In the genomic region with DNA sequence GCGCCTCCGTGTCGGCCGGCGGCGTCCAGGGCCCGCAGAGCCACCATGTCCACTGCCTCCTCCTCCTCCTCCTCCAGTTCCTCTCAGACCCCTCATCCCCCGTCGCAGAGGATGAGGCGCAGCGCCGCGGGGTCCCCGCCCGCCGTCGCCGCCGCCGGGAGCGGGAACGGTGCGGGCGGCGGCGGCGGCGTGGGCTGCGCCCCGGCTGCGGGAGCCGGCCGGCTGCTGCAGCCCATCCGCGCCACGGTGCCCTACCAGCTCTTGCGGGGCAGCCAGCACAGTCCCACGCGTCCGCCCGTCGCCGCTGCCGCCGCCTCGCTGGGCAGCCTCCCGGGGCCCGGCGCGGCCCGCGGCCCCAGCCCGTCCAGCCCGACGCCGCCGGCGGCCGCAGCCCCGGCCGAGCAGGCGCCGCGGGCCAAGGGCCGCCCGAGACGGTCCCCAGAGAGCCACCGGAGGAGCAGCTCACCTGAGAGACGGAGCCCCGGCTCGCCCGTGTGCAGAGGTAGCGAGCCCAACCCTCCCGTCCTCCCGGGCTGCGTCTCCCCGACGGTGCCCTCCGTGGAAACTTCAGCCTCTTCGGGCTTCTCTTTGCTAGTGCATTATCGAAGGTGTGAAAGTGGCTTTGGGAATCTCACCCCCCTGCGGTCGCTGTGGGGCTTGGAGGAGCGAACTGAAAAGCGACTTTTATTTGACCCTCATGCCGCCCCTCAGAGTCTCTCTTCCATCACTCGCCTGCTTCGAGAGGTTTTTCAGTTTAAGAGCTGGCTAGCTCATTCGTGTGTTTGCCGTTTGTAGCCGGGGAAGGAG, we compare ENCODE assay signal across 8 cellular contexts. TPM values are rescaled to one million over a fixed set of nuclear protein-coding genes. Genes with fewer than 3 reads are reported as not detected.
A peak's percentile ranks its signal among the peaks of the same experiment; 100 is the strongest.
DNase-seq lines count a peak whose midpoint lies in the region; ATAC-seq and TF ChIP-seq lines count a peak whose summit lies in the region.

No MANE protein-coding gene starts in this region.

- H3K27ac Mint-ChIP-seq in activated CD4-positive, alpha-beta T cell treated with anti-CD3 and anti-CD28 coated beads, Interleukin-2, amount 10 ng/mL, durations not matched to agents 24 days and 14 days = peak overlapping the region; percentile 82

- peak overlapping the region; percentile 86 for H3K4me3 Mint-ChIP-seq in activated CD4-positive, alpha-beta T cell treated with anti-CD3 and anti-CD28 coated beads, Interleukin-2, amount 10 ng/mL, durations not matched to agents 24 days and 14 days

- no peaks in the 10 kb centered on the region for H3K9me3 Mint-ChIP-seq in activated CD4-positive, alpha-beta T cell treated with anti-CD3 and anti-CD28 coated beads, Interleukin-2, amount 10 ng/mL, durations not matched to agents 24 days and 14 days

- in situ Hi-C loops in GM23248 (cut with MboI) = no loop called here

- peak; percentile 60 for DNase-seq in D341Med (ENCODE audit: low spot score)
- peak; percentile 63 for DNase-seq in GM23248
- DNase-seq in NCI-H2029 (lab: John Stamatoyannopoulos, UW) = peak; percentile 37
- peak; percentile 84 for DNase-seq in activated CD4-positive, alpha-beta T cell treated with anti-CD3 and anti-CD28 coated beads, Interleukin-2, amount 10 ng/mL, durations not matched to agents 24 days and 14 days
- DNase-seq in dorsolateral prefrontal cortex = peak in 6 of 10 donors; percentile 18 to 50 (median 34)
- peak; percentile 54 for DNase-seq in lung (ENCODE audit: low spot score)
- DNase-seq in stimulated activated CD4-positive, alpha-beta T cell treated with anti-CD3 and anti-CD28 coated beads, TNF-alpha, amount 100 ng/mL, for 48 hours (ENCODE audit: low read depth in 3 of 3) = peak in 2 of 3 donors; percentile 19 to 44
- no peak for DNase-seq in cerebellar nuclear complex (lab: John Stamatoyannopoulos, UW)

- peak overlapping the region; percentile 94 for H3K4me2 ChIP-seq in GM23248 (ENCODE audit: unreplicated experiment)

- peaks cover 18% of the 10 kb centered on the region for H3K4me1 Mint-ChIP-seq in activated CD4-positive, alpha-beta T cell treated with anti-CD3 and anti-CD28 coated beads, Interleukin-2, amount 10 ng/mL, durations not matched to agents 24 days and 14 days

- H3K36me3 Mint-ChIP-seq in activated CD4-positive, alpha-beta T cell treated with anti-CD3 and anti-CD28 coated beads, Interleukin-2, amount 10 ng/mL, durations not matched to agents 24 days and 14 days (ENCODE audit: low read depth) = peaks cover 2% of the 10 kb centered on the region

- intact Hi-C loops in activated CD4-positive, alpha-beta T cell treated with anti-CD3 and anti-CD28 coated beads, Interleukin-2, amount 10 ng/mL, durations not matched to agents 24 days and 14 days (cut with micrococcal nuclease) = loop anchor here (1.0 to 5.0 kb wide), 8 partner anchors 25 to 787 kb away; a partner anchor contains a TSS
- intact Hi-C loops in dorsolateral prefrontal cortex (cut with DNase I) = loop anchor here (5.0 kb wide), 3 partner anchors 218 to 327 kb away; a partner anchor contains a TSS

- TF ChIP-seq CTCF in dorsolateral prefrontal cortex (IDR thresholded peaks at IDR 0.05 in 54 of 56, conservative IDR thresholded peaks at IDR 0.05 in 2 of 56; ENCODE audit: low read depth in 1 of 56, partially characterized antibody in 56 of 56) = peak in 8 of 56 donors; percentile 5 to 22 (median 10)
- TF ChIP-seq CTCF in lung (IDR thresholded peaks at IDR 0.05; ENCODE audit: control extremely low read depth, extremely low read depth) = no peak

- H4K20me1 ChIP-seq in GM23248 (ENCODE audit: insufficient read depth) = no peaks in the 10 kb centered on the region

- H3K27ac ChIP-seq in GM23248 (peak overlapping the region; percentile 30), dorsolateral prefrontal cortex (peak overlapping the region; percentile 10 to 100 (median 100)), lung (ENCODE audit: low read depth in 1 of 2, low read length in 1 of 2) (peak overlapping the region; percentile 87 to 99)

- ATAC-seq in lung (ENCODE audit: insufficient read depth, low FRiP score) = no peak

- peak overlapping the region; percentile 98 for H2AFZ ChIP-seq in GM23248

- peaks cover 3% of the 10 kb centered on the region; the same call in 1 of the 2 replicates for H3F3A ChIP-seq in GM23248 (ENCODE audit: insufficient read depth)

- no peaks in the 10 kb centered on the region for H3K36me3 ChIP-seq in GM23248 (ENCODE audit: low read depth)
- no peaks in the 10 kb centered on the region for H3K36me3 ChIP-seq in lung (ENCODE audit: control insufficient read depth in 2 of 2, insufficient read depth in 2 of 2, low read length in 2 of 2)

- peak overlapping the region; percentile 83 for H3K4me3 ChIP-seq in GM23248
- H3K4me3 ChIP-seq in dorsolateral prefrontal cortex = peak overlapping the region; percentile 77 to 100 (median 96)
- H3K4me3 ChIP-seq in lung = peak overlapping the region; percentile 92

- peak overlapping the region; percentile 82 for H3K9ac ChIP-seq in GM23248

- H3K4me1 ChIP-seq in GM23248 (ENCODE audit: insufficient read depth) = peaks cover 14% of the 10 kb centered on the region
- no peaks in the 10 kb centered on the region for H3K4me1 ChIP-seq in lung (ENCODE audit: control insufficient read depth in 2 of 2, insufficient read depth in 2 of 2, low read length in 2 of 2)

- H3K27me3 Mint-ChIP-seq in activated CD4-positive, alpha-beta T cell treated with anti-CD3 and anti-CD28 coated beads, Interleukin-2, amount 10 ng/mL, durations not matched to agents 24 days and 14 days = no peaks in the 10 kb centered on the region

- H3K9me2 ChIP-seq in GM23248 (ENCODE audit: insufficient read depth) = no peaks in the 10 kb centered on the region

- WGBS in GM23248 (ENCODE audit: low coverage in 1 of 2, low lambda C conversion rate in 2 of 2, missing lambda C conversion rate in 2 of 2), 2 experiments = 1% methylated on average over 43 to 84 of the region's 91 CpGs
- 0% methylated on average over 44 to 91 of the region's 91 CpGs for WGBS in lung, 2 donors

- no peaks in the 10 kb centered on the region for H3K9me3 ChIP-seq in GM23248 (ENCODE audit: low read depth)
- no peaks in the 10 kb centered on the region for H3K9me3 ChIP-seq in lung (ENCODE audit: control insufficient read depth in 2 of 2, insufficient read depth in 1 of 2, low read length in 1 of 2)

- H3K27me3 ChIP-seq in GM23248 (replicated peaks; ENCODE audit: insufficient read depth) = no peaks in the 10 kb centered on the region
- H3K27me3 ChIP-seq in dorsolateral prefrontal cortex = no peaks in the 10 kb centered on the region
- no peaks in the 10 kb centered on the region for H3K27me3 ChIP-seq in lung (ENCODE audit: control insufficient read depth, insufficient read depth)

- H3K79me2 ChIP-seq in GM23248 (ENCODE audit: insufficient read depth) = 0 out of 2 replicates have a peak, but pooled peaks cover 11% of the 10 kb centered on the region

RNA-seq across cellular contexts. Expression of a gene that starts 0.9 kb away (rescaled TPM):
- 1.6 and 3.0 TPM in 2 replicates for total RNA-seq in GM23248 (2014; rRNA removed; shearing (Covaris generic))
- polyA plus RNA-seq in GM23248 (2016; fragmentation: Nextera tagmentation; extraction: Ambion mirVana) (0.98 and 2.5 TPM in 2 replicates), lung (10 to 100 TPM in 1 of 2 donors, 1 to 10 TPM in 1; 2.5 to 13.9 TPM)
- total RNA-seq in activated CD4-positive, alpha-beta T cell treated with anti-CD3 and anti-CD28 coated beads, Interleukin-2, amount 10 ng/mL, durations not matched to agents 24 days and 14 days = 10.1 and 10.9 TPM in 2 replicates
- total RNA-seq in dorsolateral prefrontal cortex (100 to 1,000 TPM in 79 of 120 experiments, 10 to 100 TPM in 41; 61.6 to 198 (median 112) TPM), lung (10 to 100 TPM; 28.1 to 60.2 TPM)

Comparison
In these comparisons a context has a peak if more than half of its experiments do, and no peak if none do; other contexts are left out.
1. DNase-seq: peak in D341Med (single experiment), GM23248 (single experiment), NCI-H2029 (single experiment), activated CD4-positive, alpha-beta T cell treated with anti-CD3 and anti-CD28 coated beads, Interleukin-2, amount 10 ng/mL, durations not matched to agents 24 days and 14 days (single experiment), dorsolateral prefrontal cortex (6 of 10), lung (single experiment) and stimulated activated CD4-positive, alpha-beta T cell treated with anti-CD3 and anti-CD28 coated beads, TNF-alpha, amount 100 ng/mL, for 48 hours (2 of 3); none in cerebellar nuclear complex (0 of 2).
2. H3K27ac ChIP-seq: peak in every context shown above with its lines; median percentile 100 in dorsolateral prefrontal cortex; 93 in lung; 30 in GM23248.
3. Peak in every context shown above with its lines, with median percentiles within 50 percentile points of each other: H3K4me3 ChIP-seq.